ENCODE assay signal across 22 cellular contexts in the genomic region with DNA sequence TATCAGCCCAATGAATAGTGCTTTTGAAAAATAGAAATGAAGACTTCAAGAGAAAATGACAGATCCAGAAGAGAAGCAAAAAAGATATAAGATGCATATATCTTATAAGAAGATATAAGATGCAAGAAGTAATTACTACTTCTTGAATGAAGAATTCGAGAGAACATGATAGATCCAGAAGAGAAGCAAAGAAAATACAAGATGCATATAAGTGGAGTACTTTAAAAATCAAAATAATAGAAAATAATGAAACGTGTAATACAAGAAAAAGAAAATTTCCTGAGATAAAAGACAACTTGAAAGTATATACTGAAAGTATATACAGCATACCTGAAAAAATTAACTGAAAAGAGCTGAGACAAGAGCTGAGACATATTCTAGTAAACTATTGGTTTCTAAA.
"Had no signal": no experiment of that assay in that cellular context is flagged by ENCODE, and none has a peak within 500 bp of the region (broad histone marks: within the 10 kb centered on the region; RNA-seq: fewer than 3 reads in every experiment).

No MANE protein-coding gene starts in this region.

- H3K27ac Mint-ChIP-seq: IgD-negative memory B cell, T-cell had no signal

- H3K27ac ChIP-seq: HL-60, RWPE1 had no signal

- H3K4me2 ChIP-seq: SK-N-SH had no signal

- ATAC-seq: T-cell had no signal

- FAIRE-seq: HTR-8/SVneo had no signal

- H3K9me2 ChIP-seq: SK-N-SH had no signal

- H3K4me3 Mint-ChIP-seq: IgD-negative memory B cell, T-cell had no signal

- H3K9ac ChIP-seq: SK-N-SH had no signal

- H3K27me3 Mint-ChIP-seq: IgD-negative memory B cell, T-cell had no signal

- DNase-seq: KBM-7, MV-4-11, NCI-H1048, NCI-H1105, NCI-H1417, NCI-H1436 treated with DMSO at 0.1 percent for 48 hours, NCI-H1694, NCI-H187 treated with DMSO at 0.1 percent for 48 hours, NCI-H2029 treated with DMSO at 0.1 percent for 48 hours, NCI-H2171 treated with DMSO at 0.1 percent for 48 hours, NCI-H510A, NCI-H524 treated with DMSO at 0.1 percent for 48 hours, NCI-H69, NCI-H774, SHP77, SK-N-SH, SW 1271, T-cell had no signal
